In the genomic region with DNA sequence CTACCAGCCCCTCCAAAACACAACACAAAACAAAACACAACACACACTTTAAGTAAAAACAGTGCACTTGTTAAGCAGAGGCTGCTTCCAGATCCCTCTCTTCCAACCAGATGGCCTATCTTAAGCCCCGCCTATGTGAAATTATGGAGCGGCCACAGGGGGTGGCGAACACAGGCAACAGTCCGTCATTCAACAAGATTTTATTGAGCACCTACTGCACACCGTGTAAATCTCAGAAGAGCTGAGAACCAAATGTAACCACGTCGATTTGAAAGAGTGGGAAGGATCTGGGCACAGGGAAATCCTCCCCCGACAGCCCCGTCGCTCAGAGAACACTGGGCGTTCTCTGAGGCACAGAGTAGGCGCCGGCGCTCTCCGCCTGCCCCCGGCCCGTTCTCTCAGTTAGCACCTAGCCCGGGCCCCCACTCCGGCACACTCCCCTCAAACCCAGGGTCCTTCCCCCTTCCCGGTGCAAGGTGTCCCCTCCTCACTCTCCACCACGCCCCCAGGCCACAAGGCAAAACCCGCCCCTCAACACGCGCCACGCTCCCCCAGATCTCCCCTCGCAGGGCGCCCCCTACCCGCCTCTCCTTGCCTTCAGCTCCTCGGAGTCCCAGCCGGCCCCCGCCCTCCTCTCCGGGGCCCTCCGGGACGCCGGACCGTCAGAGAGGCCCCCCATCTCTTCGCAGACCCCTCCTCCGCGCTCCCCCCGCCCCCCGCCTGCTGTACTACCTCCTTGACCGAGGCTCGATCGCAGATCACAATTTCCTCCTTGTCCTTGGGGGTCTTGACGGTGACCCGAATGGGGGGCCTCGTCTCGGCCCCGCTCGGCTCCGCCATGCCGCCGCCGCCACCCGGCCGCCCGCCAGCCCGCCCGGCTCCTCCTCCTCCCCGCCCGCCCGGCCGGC, we compare ENCODE assay signal across 1 cellular context.
TF ChIP-seq lines count a peak whose summit lies in the region.

No MANE protein-coding gene starts in this region.

TF ChIP-seq in liver, 16 proteins besides CTCF, POLR2A, EP300 and RAD21 (continued from another document):
- TF ChIP-seq, protein P1, sequence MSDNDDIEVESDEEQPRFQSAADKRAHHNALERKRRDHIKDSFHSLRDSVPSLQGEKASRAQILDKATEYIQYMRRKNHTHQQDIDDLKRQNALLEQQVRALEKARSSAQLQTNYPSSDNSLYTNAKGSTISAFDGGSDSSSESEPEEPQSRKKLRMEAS (IDR thresholded peaks at IDR 0.05) = no peak
- TF ChIP-seq SP1 (IDR thresholded peaks at IDR 0.05) = peak; percentile 22
